In genomic region chr22:37805878-37806277, GRCh38 we compare ENCODE assay signal across 6 cellular contexts. TPM values are rescaled to one million over a fixed set of nuclear protein-coding genes. Genes with fewer than 3 reads are reported as not detected.
DNase-seq lines count a peak whose midpoint lies in the region; ATAC-seq and TF ChIP-seq lines count a peak whose summit lies in the region.

No MANE protein-coding gene starts in this region.

- TF ChIP-seq CTCF in coronary artery (IDR thresholded peaks at IDR 0.05) (no peak), ovary (IDR thresholded peaks at IDR 0.05) (no peak)

- 85% methylated on average over 6 of the region's 6 CpGs for WGBS in HUES64
- 51 to 75% (median 70%) methylated on average over 6 of the region's 6 CpGs for WGBS in ovary, 3 donors

- H3K27ac ChIP-seq in HUES64 (ENCODE audit: low read depth, low read length) (no peak overlapping the region), coronary artery (peak overlapping the region; percentile 60 to 95), ovary (no peak overlapping the region)

- H3K4me3 ChIP-seq in HUES64 (ENCODE audit: low read length) (peak overlapping the region; percentile 83), coronary artery (peak overlapping the region; percentile 83), ovary (peak overlapping the region; percentile 71)

- no peak for TF ChIP-seq EP300 in ovary (IDR thresholded peaks at IDR 0.05)

- H3K9ac ChIP-seq in HUES64 (ENCODE audit: low read depth, low read length): peak overlapping the region; percentile 90; the same call in 1 of the 2 replicates

- intact Hi-C loops in ovary (cut with DNase I): no loop called here

- peaks cover 44% of the 10 kb centered on the region for H3K27me3 ChIP-seq in HUES64 (ENCODE audit: insufficient read depth, low read length)
- no peaks in the 10 kb centered on the region for H3K27me3 ChIP-seq in ovary

- no peak for TF ChIP-seq POLR2A in ovary (IDR thresholded peaks at IDR 0.05)

- no peaks in the 10 kb centered on the region for H3K36me3 ChIP-seq in HUES64 (ENCODE audit: insufficient read depth, low read length)
- no peaks in the 10 kb centered on the region for H3K36me3 ChIP-seq in ovary

- H3K4me1 ChIP-seq in HUES64 (ENCODE audit: insufficient read depth, low read length) (peaks cover 9% of the 10 kb centered on the region; the same call in 1 of the 2 replicates), ovary (ENCODE audit: insufficient read depth) (peaks cover 9% of the 10 kb centered on the region)

- no peaks in the 10 kb centered on the region for H3K9me3 ChIP-seq in HUES64 (ENCODE audit: insufficient read depth, low read depth, low read length)
- H3K9me3 ChIP-seq in ovary: no peaks in the 10 kb centered on the region

- ATAC-seq in GM21619 (IDR thresholded peaks at IDR 0.05; ENCODE audit: unreplicated experiment): no peak
- ATAC-seq in GM21423 (IDR thresholded peaks at IDR 0.05; ENCODE audit: unreplicated experiment): no peak

- DNase-seq in coronary artery (ENCODE audit: low spot score): no peak
- DNase-seq in ovary: no peak
- no peak for DNase-seq in NCI-H82 treated with DMSO at 0.1 percent for 48 hours (lab: John Stamatoyannopoulos, UW; ENCODE audit: unreplicated experiment)

RNA-seq across cellular contexts. Expression of gene GCAT, which starts 1.9 kb away (rescaled TPM):
- polyA plus RNA-seq in HUES64 (2013, experiment 1 of 2): 16.9 TPM
- polyA plus RNA-seq in HUES64 (2013, experiment 2 of 2): 20.7 TPM
- total RNA-seq in ovary: 10 to 100 TPM in 3 of 7 donors, 1 to 10 TPM in 4; 2.3 to 17.7 (median 9.9) TPM
- 10 to 100 TPM in 1 of 2 donors, 1 to 10 TPM in 1; 2.6 to 10.6 TPM for polyA plus RNA-seq in ovary

RNA-seq across cellular contexts. Expression of gene GALR3, which starts 17.3 kb away (rescaled TPM):
- 0.20 TPM for polyA plus RNA-seq in HUES64 (2013, experiment 1 of 2)
- not detected for polyA plus RNA-seq in HUES64 (2013, experiment 2 of 2)
- not detected for total RNA-seq in ovary
- polyA plus RNA-seq in ovary: not detected

RNA-seq across cellular contexts. Expression of gene ANKRD54, which starts 38.3 kb away (rescaled TPM):
- 10.6 TPM for polyA plus RNA-seq in HUES64 (2013, experiment 1 of 2)
- polyA plus RNA-seq in HUES64 (2013, experiment 2 of 2): 10.8 TPM
- total RNA-seq in ovary: 10 to 100 TPM; 28.5 to 48.6 (median 36.2) TPM
- 10 to 100 TPM; 14.4 to 24.4 TPM for polyA plus RNA-seq in ovary

RNA-seq across cellular contexts. Expression of gene EIF3L, which starts 43.3 kb away (rescaled TPM):
- polyA plus RNA-seq in HUES64 (2013, experiment 1 of 2): 346 TPM
- 404 TPM for polyA plus RNA-seq in HUES64 (2013, experiment 2 of 2)
- total RNA-seq in ovary: 1,000 to 10,000 TPM in 2 of 7 donors, 100 to 1,000 TPM in 5; 534 to 1,344 (median 896) TPM
- polyA plus RNA-seq in ovary: 1,000 to 10,000 TPM in 1 of 2 donors, 100 to 1,000 TPM in 1; 725 to 1,289 TPM

Comparison
In these comparisons a context has a peak if more than half of its experiments do, and no peak if none do; other contexts are left out.
1. H3K27ac ChIP-seq: peak in coronary artery (2 of 2); none in HUES64 (single experiment) and ovary (0 of 2).
2. Peak in every context shown above with its lines, with median percentiles within 50 percentile points of each other: H3K4me3 ChIP-seq.